1 cellular context compared by ENCODE assay signal in genomic region chr11:46120711-46121327, GRCh38.
TF ChIP-seq lines count a peak whose summit lies in the region.

No MANE protein-coding gene starts in this region.

TF ChIP-seq in HEK293T, 16 proteins besides CTCF, POLR2A, EP300 and RAD21 (continued from another document):
- TF ChIP-seq CTBP1 (IDR thresholded peaks at IDR 0.05; ENCODE audit: borderline replicate concordance), result no peak
